ENCODE assay signal across 8 cellular contexts in genomic region chr6:46652603-46653438, GRCh38. TPM values are rescaled to one million over a fixed set of nuclear protein-coding genes. Genes with fewer than 3 reads are reported as not detected.
DNase-seq lines count a peak whose midpoint lies in the region; ATAC-seq and TF ChIP-seq lines count a peak whose summit lies in the region.

TSS of gene CYP39A1 (minus strand) at chr6:46652818. CDS start at chr6:46652582, 236 bp downstream.
TSS of gene SLC25A27 (plus strand) at chr6:46652975. CDS start at chr6:46653193, 218 bp downstream.

- H3K4me2 ChIP-seq in BLaER1 = peak within 1 kb of the TSS; percentile 82

- peak within 1 kb of the TSS; percentile 76 for H3K4me3 ChIP-seq in BLaER1
- H3K4me3 ChIP-seq in lung = peak within 1 kb of the TSS; percentile 94

- no peaks in the 10 kb centered on the region for H3K36me3 ChIP-seq in BLaER1
- H3K36me3 ChIP-seq in lung (ENCODE audit: control insufficient read depth in 2 of 2, insufficient read depth in 2 of 2, low read length in 2 of 2) = no peaks in the 10 kb centered on the region

- H3K4me1 ChIP-seq in BLaER1 (peaks cover 6% of the 10 kb centered on the region; the same call in 1 of the 2 replicates), lung (ENCODE audit: control insufficient read depth in 2 of 2, insufficient read depth in 2 of 2, low read length in 2 of 2) (no peaks in the 10 kb centered on the region)

- H4K20me1 ChIP-seq in BLaER1 = no peaks in the 10 kb centered on the region

- H3K27me3 ChIP-seq in BLaER1 (peaks cover 20% of the 10 kb centered on the region), lung (ENCODE audit: control insufficient read depth, insufficient read depth) (no peaks in the 10 kb centered on the region)

- ATAC-seq in GM19438 (IDR thresholded peaks at IDR 0.05; ENCODE audit: low read depth, unreplicated experiment) (peak; percentile 100), HG03571 (IDR thresholded peaks at IDR 0.05; ENCODE audit: unreplicated experiment) (peak; percentile 100), lung (ENCODE audit: insufficient read depth, low FRiP score) (peak; percentile 99)

- 0 to 1% methylated on average over 70 to 72 of the region's 72 CpGs for WGBS in lung, 2 donors

- H3K9me3 ChIP-seq in BLaER1 (peaks cover 8% of the 10 kb centered on the region; the same call in 1 of the 2 replicates), lung (ENCODE audit: control insufficient read depth in 2 of 2, insufficient read depth in 1 of 2, low read length in 1 of 2) (no peaks in the 10 kb centered on the region)

- DNase-seq in NCI-H82 treated with DMSO at 0.1 percent for 48 hours (lab: John Stamatoyannopoulos, UW; ENCODE audit: unreplicated experiment) = peak; percentile 65
- DNase-seq in activated CD8-positive, alpha-beta memory T cell treated with anti-CD3 and anti-CD28 coated beads for 4 hours (ENCODE audit: low read depth in 2 of 2) = peak; percentile 56 to 63
- DNase-seq in effector CD8-positive, alpha-beta T cell (lab: John Stamatoyannopoulos, UW) = peak; percentile 45
- peak; percentile 95 for DNase-seq in lung (ENCODE audit: low spot score)
- DNase-seq in stimulated activated CD4-positive, alpha-beta T cell treated with anti-CD3 and anti-CD28 coated beads, TNF-alpha, amount 100 ng/mL, for 1 hour (ENCODE audit: low read depth in 3 of 3, low spot score in 1 of 3) = peak; percentile 39 to 69 (median 45)

- TF ChIP-seq CTCF in lung (IDR thresholded peaks at IDR 0.05; ENCODE audit: control extremely low read depth, extremely low read depth) = no peak

- no peak within 1 kb of the TSS for H3K27ac ChIP-seq in BLaER1
- peak within 1 kb of the TSS; percentile 89 to 90 for H3K27ac ChIP-seq in lung (ENCODE audit: low read depth in 1 of 2, low read length in 1 of 2)

- peak within 1 kb of the TSS; percentile 34; the same call in 1 of the 2 replicates for H3K9ac ChIP-seq in BLaER1

RNA-seq across cellular contexts. Expression of gene CYP39A1, which starts in this region (rescaled TPM):
- 10 to 100 TPM in 1 of 2 donors, 1 to 10 TPM in 1; 6.3 to 14.4 TPM for total RNA-seq in lung
- 1 to 10 TPM; 2.2 to 3.6 TPM for polyA plus RNA-seq in lung

RNA-seq across cellular contexts. Expression of gene SLC25A27, which starts in this region (rescaled TPM):
- total RNA-seq in lung = 10 to 100 TPM in 1 of 2 donors, 1 to 10 TPM in 1; 6.6 to 99.3 TPM
- 10 to 100 TPM in 1 of 2 donors, 1 to 10 TPM in 1; 2.9 to 17.8 TPM for polyA plus RNA-seq in lung

Comparison
In these comparisons a context has a peak if more than half of its experiments do, and no peak if none do; other contexts are left out.
1. DNase-seq: peak in every context shown above with its lines; median percentile 95 in lung; 65 in NCI-H82 treated with DMSO at 0.1 percent for 48 hours; 60 in activated CD8-positive, alpha-beta memory T cell treated with anti-CD3 and anti-CD28 coated beads for 4 hours; 45 in effector CD8-positive, alpha-beta T cell; 45 in stimulated activated CD4-positive, alpha-beta T cell treated with anti-CD3 and anti-CD28 coated beads, TNF-alpha, amount 100 ng/mL, for 1 hour.